8 cellular contexts compared by ENCODE assay signal in genomic region chr11:33257160-33257896, GRCh38. TPM values are rescaled to one million over a fixed set of nuclear protein-coding genes. Genes with fewer than 3 reads are reported as not detected.
DNase-seq lines count a peak whose midpoint lies in the region; ATAC-seq and TF ChIP-seq lines count a peak whose summit lies in the region.

Gene HIPK3, plus strand, starts transcription at chr11:33257381.

- H3K4me2 ChIP-seq in Karpas-422 (ENCODE audit: low read depth, low read length, poor library complexity, severe bottlenecking), result peak within 1 kb of the TSS; percentile 92
- peak within 1 kb of the TSS; percentile 90 for H3K4me2 ChIP-seq in neural progenitor cell

- peaks cover 3% of the 10 kb centered on the region for H3K9me3 Mint-ChIP-seq in neural progenitor cell

- TF ChIP-seq CTCF in foreskin fibroblast (IDR thresholded peaks at IDR 0.05; ENCODE audit: low read depth, low read length) (no peak), neural progenitor cell (IDR thresholded peaks at IDR 0.05) (peak; percentile 33)

- H4K20me1 ChIP-seq in Karpas-422 (ENCODE audit: insufficient read depth, low read depth, low read length) (peaks cover 13% of the 10 kb centered on the region; the same call in 1 of the 2 replicates), neural progenitor cell (ENCODE audit: low read depth) (peaks cover 40% of the 10 kb centered on the region)

- H3K4me1 Mint-ChIP-seq in neural progenitor cell, result peaks cover 34% of the 10 kb centered on the region

- H3K27me3 Mint-ChIP-seq in neural progenitor cell (ENCODE audit: insufficient read depth, low read depth), result peaks cover 14% of the 10 kb centered on the region

- H2AFZ ChIP-seq in Karpas-422 (ENCODE audit: low read length) (peak within 1 kb of the TSS; percentile 97), neural progenitor cell (replicated peaks) (peak within 1 kb of the TSS; percentile 97)

- peak; percentile 77 for DNase-seq in ELF-1 (ENCODE audit: low read depth, low spot score)
- peak; percentile 91 for DNase-seq in Karpas-422
- DNase-seq in SJCRH30, result peak; percentile 83 to 84
- DNase-seq in activated gamma-delta T cell treated with Interleukin-2 at 50 U/mL for 16 hours, result peak; percentile 67
- peak; percentile 83 to 94 for DNase-seq in foreskin fibroblast
- DNase-seq in neural progenitor cell (ENCODE audit: low spot score), result peak; percentile 94

- no peaks in the 10 kb centered on the region for H3K36me3 Mint-ChIP-seq in neural progenitor cell

- H3K27ac ChIP-seq in Karpas-422 (ENCODE audit: low read length) (peak within 1 kb of the TSS; percentile 89), SJCRH30 (peak within 1 kb of the TSS; percentile 98), neural progenitor cell (peak within 1 kb of the TSS; percentile 91), stomach smooth muscle (ENCODE audit: low read length) (peak within 1 kb of the TSS; percentile 99)

- H3K9ac ChIP-seq in Karpas-422 (ENCODE audit: low read length) (peak within 1 kb of the TSS; percentile 99), neural progenitor cell (peak within 1 kb of the TSS; percentile 87), stomach smooth muscle (ENCODE audit: low read length in 2 of 2) (peak within 1 kb of the TSS; percentile 98 to 99)

- ATAC-seq in GM21825 (IDR thresholded peaks at IDR 0.05; ENCODE audit: unreplicated experiment), result peak; percentile 76

- H3K79me2 ChIP-seq in Karpas-422 (ENCODE audit: low read length) (peaks cover 50% of the 10 kb centered on the region), neural progenitor cell (ENCODE audit: low read depth) (peaks cover 39% of the 10 kb centered on the region)

- H3K9me3 ChIP-seq in Karpas-422 (ENCODE audit: low read length) (no peaks in the 10 kb centered on the region), SJCRH30 (replicated peaks) (no peaks in the 10 kb centered on the region), neural progenitor cell (ENCODE audit: low read depth) (no peaks in the 10 kb centered on the region), stomach smooth muscle (ENCODE audit: control insufficient read depth in 2 of 2, low read length in 2 of 2) (no peaks in the 10 kb centered on the region)

- H3K27ac Mint-ChIP-seq in neural progenitor cell, result peak within 1 kb of the TSS; percentile 98

- H3K4me3 ChIP-seq in Karpas-422 (ENCODE audit: low read length) (peak within 1 kb of the TSS; percentile 72), SJCRH30 (peak within 1 kb of the TSS; percentile 98), foreskin fibroblast (ENCODE audit: low read depth in 1 of 2, low read length in 2 of 2) (peak within 1 kb of the TSS; percentile 76 to 86), neural progenitor cell (peak within 1 kb of the TSS; percentile 97), stomach smooth muscle (ENCODE audit: low read length in 2 of 2) (peak within 1 kb of the TSS; percentile 72 to 90)

- no peaks in the 10 kb centered on the region for H3K9me2 ChIP-seq in Karpas-422 (replicated peaks; ENCODE audit: insufficient read depth, low read length)

- H3K36me3 ChIP-seq in Karpas-422 (ENCODE audit: insufficient read depth, low read length) (no peaks in the 10 kb centered on the region), SJCRH30 (no peaks in the 10 kb centered on the region), neural progenitor cell (no peaks in the 10 kb centered on the region), stomach smooth muscle (ENCODE audit: control insufficient read depth in 2 of 2, insufficient read depth in 2 of 2, low read length in 2 of 2) (no peaks in the 10 kb centered on the region)

- H3K4me1 ChIP-seq in Karpas-422 (ENCODE audit: low read length), result peaks cover 37% of the 10 kb centered on the region
- H3K4me1 ChIP-seq in SJCRH30, result peaks cover 7% of the 10 kb centered on the region
- peaks cover 16% of the 10 kb centered on the region for H3K4me1 ChIP-seq in neural progenitor cell
- H3K4me1 ChIP-seq in stomach smooth muscle (ENCODE audit: control insufficient read depth, insufficient read depth, low read length), result no peaks in the 10 kb centered on the region

- H3F3A ChIP-seq in neural progenitor cell (ENCODE audit: low read depth), result peaks cover 44% of the 10 kb centered on the region

- peak within 1 kb of the TSS; percentile 98 for H3K4me3 Mint-ChIP-seq in neural progenitor cell

- H3K27me3 ChIP-seq in Karpas-422 (ENCODE audit: low read length) (no peaks in the 10 kb centered on the region), SJCRH30 (no peaks in the 10 kb centered on the region), neural progenitor cell (peaks cover 13% of the 10 kb centered on the region), stomach smooth muscle (ENCODE audit: control insufficient read depth in 1 of 2, insufficient read depth in 2 of 2, low read length in 2 of 2) (no peaks in the 10 kb centered on the region)

RNA-seq across cellular contexts. Expression of gene HIPK3, which starts in this region (rescaled TPM):
- 35.8 and 67.0 TPM in 2 replicates for total RNA-seq in Karpas-422 (2014; rRNA removed; shearing (Covaris generic); ENCODE audit: low replicate concordance)
- 51.7 and 55.0 TPM in 2 replicates for total RNA-seq in SJCRH30 (2014; rRNA removed; shearing (Covaris generic))
- total RNA-seq in neural progenitor cell (ENCODE audit: low replicate concordance), result 27.4 and 33.1 TPM in 2 replicates

Comparison
In these comparisons a context has a peak if more than half of its experiments do, and no peak if none do; other contexts are left out.
1. Peak in every context shown above with its lines: DNase-seq, ATAC-seq, H3K4me3 ChIP-seq and H3K27ac ChIP-seq.